ENCODE assay signal across 8 cellular contexts in the genomic region with DNA sequence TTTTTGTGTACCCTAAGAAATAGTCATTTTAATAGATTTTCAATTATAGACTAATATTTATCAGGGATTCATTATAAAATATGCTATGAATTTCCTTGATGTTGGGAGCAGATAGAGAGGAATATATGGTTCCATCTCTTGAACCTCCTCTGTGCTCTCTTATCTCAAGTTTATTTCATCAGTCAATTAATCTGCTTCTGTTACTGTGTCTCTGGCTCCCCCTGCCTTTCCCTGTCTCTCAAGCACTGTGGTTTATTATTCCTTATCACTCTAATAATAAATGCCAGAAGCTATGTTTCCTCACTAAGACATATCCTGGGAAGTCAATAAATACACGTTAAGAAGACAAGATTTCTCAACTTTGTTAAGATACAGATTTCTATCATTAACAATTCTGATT.
DNase-seq lines count a peak whose midpoint lies in the region; ATAC-seq and TF ChIP-seq lines count a peak whose summit lies in the region.
"Not testable (repeated sequence)": the region's sequence is repeated elsewhere in the genome, so short reads cannot be mapped to it uniquely, and the experiment has no call there.

No MANE protein-coding gene starts in this region.

- not testable (repeated sequence) for H3K4me3 ChIP-seq in BE2C (ENCODE audit: low read depth, low read length)

- not testable (repeated sequence) for H3K36me3 Mint-ChIP-seq in HFFc6 (ENCODE audit: low read depth)

- H3K4me1 Mint-ChIP-seq in HFFc6 (ENCODE audit: low read depth) = not testable (repeated sequence)

- not testable (repeated sequence) for H3K9me3 ChIP-seq in BE2C

- H3K27ac Mint-ChIP-seq in HFFc6 = not testable (repeated sequence)

- DNase-seq in BE2C (peak; percentile 14), HFFc6 (peak; percentile 39), NCI-H2171 treated with DMSO at 0.1 percent for 48 hours (lab: John Stamatoyannopoulos, UW) (peak; percentile 2), SW480 (ENCODE audit: low spot score) (peak; percentile 0), cerebellar cortex (ENCODE audit: low spot score) (peak; percentile 0), foreskin melanocyte (peak; percentile 29), medulla oblongata (ENCODE audit: extremely low spot score) (peak; percentile 49), sciatic nerve (ENCODE audit: low spot score) (peak; percentile 54)

- H3K36me3 ChIP-seq in BE2C = not testable (repeated sequence)

- intact Hi-C loops in sciatic nerve (cut with DNase I) = not testable (repeated sequence)

- TF ChIP-seq CTCF in BE2C (IDR thresholded peaks at IDR 0.05; ENCODE audit: low read depth, low read length) (peak; percentile 18; the same call in 1 of the 2 replicates), HFFc6 (IDR thresholded peaks at IDR 0.05) (peak; percentile 56)

- peak; percentile 48 for ATAC-seq in sciatic nerve

- H3K4me1 ChIP-seq in BE2C = not testable (repeated sequence)

- H3K27me3 ChIP-seq in BE2C = not testable (repeated sequence)

- H3K4me3 Mint-ChIP-seq in HFFc6 = not testable (repeated sequence)

- H3K9me3 Mint-ChIP-seq in HFFc6 = not testable (repeated sequence)

- H3K27me3 Mint-ChIP-seq in HFFc6 (ENCODE audit: insufficient read depth) = peaks cover 13% of the 10 kb centered on the region; the same call in 1 of the 2 replicates

Comparison
In these comparisons a context has a peak if more than half of its experiments do, and no peak if none do; other contexts are left out.
1. DNase-seq: peak in every context shown above with its lines; median percentile 54 in sciatic nerve; 49 in medulla oblongata; 39 in HFFc6; 29 in foreskin melanocyte; 14 in BE2C; 2 in NCI-H2171 treated with DMSO at 0.1 percent for 48 hours; 0 in SW480; 0 in cerebellar cortex.